In the genomic region with DNA sequence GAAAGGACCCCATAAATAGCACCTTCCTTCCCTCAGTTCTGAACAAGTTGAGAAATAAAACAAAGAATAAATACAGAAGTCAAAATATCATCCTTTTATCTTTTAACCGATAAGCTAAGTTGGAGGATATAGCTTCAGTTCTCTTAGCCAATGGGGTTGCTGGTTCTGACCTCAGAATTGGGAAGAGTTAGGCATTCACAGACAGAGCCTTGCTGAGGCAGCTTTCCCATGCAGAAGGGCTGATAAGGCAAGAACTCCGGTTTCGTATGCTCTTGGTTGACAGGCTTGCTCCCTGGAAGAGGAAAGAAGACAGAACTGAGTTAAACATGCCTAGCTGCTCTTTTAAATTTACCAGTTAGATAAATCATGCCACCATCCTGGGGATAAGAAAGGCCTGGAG, we compare ENCODE assay signal across 21 cellular contexts. TPM values are rescaled to one million over a fixed set of nuclear protein-coding genes. Genes with fewer than 3 reads are reported as not detected.
A peak's percentile ranks its signal among the peaks of the same experiment; 100 is the strongest.
DNase-seq lines count a peak whose midpoint lies in the region; FAIRE-seq and TF ChIP-seq lines count a peak whose summit lies in the region.
"Had no signal": no experiment of that assay in that cellular context is flagged by ENCODE, and none has a peak within 500 bp of the region (broad histone marks: within the 10 kb centered on the region; RNA-seq: fewer than 3 reads in every experiment).

No MANE protein-coding gene starts in this region.

- H3K27ac ChIP-seq in H9 (ENCODE audit: insufficient read length, low read depth, low read length) (no peak overlapping the region), H1 (ENCODE audit: low read depth, low read length) (no peak overlapping the region)
- H3K27ac ChIP-seq: A549, C4-2B, GM23248 had no signal

- H4K91ac ChIP-seq in H9 (ENCODE audit: insufficient read length, low read depth, low read length) (no peak overlapping the region), H1 (replicated peaks; ENCODE audit: insufficient read length, low read length) (no peak overlapping the region)

- H2AFZ ChIP-seq in H9 (ENCODE audit: low read length) (no peak overlapping the region), H1 (ENCODE audit: low read length) (no peak overlapping the region)
- H2AFZ ChIP-seq: GM23248 had no signal

- TF ChIP-seq RAD21 in H1 (IDR thresholded peaks at IDR 0.05 in 1 of 2, conservative IDR thresholded peaks at IDR 0.05 in 1 of 2; ENCODE audit: low read depth in 2 of 2, low read length in 2 of 2) = no peak

- H3K9me3 Mint-ChIP-seq in H9 (no peaks in the 10 kb centered on the region), nephron progenitor cell (no peaks in the 10 kb centered on the region)
- H3K9me3 Mint-ChIP-seq: CD4-positive, alpha-beta memory T cell had no signal

- no peak for DNase-seq in H9
- DNase-seq in H1 (ENCODE audit: low read depth in 1 of 2, low spot score in 2 of 2) = no peak
- DNase-seq in nephron progenitor cell = no peak
- DNase-seq in A172 (ENCODE audit: low spot score) = no peak
- DNase-seq in NCI-H146 treated with DMSO at 0.1 percent for 48 hours (lab: John Stamatoyannopoulos, UW; ENCODE audit: unreplicated experiment) = no peak
- no peak for DNase-seq in anterior cingulate cortex (lab: John Stamatoyannopoulos, UW)
- no peak for DNase-seq in occipital lobe (lab: John Stamatoyannopoulos, UW)
- DNase-seq: BE2C; CD4-positive, alpha-beta memory T cell; DMS153; DMS79 treated with DMSO at 0.1 percent for 48 hours; EL; GDM1; GM23248 had no signal

- H3T11ph ChIP-seq in H9 (ENCODE audit: low read length) = no peak overlapping the region

- H3K27me3 ChIP-seq in H9 (ENCODE audit: insufficient read depth, low read length) (no peaks in the 10 kb centered on the region), H1 (replicated peaks in 1 of 4; ENCODE audit: control insufficient read depth in 3 of 4, extremely low read depth in 1 of 4, insufficient read depth in 3 of 4, low read length in 3 of 4) (no peaks in the 10 kb centered on the region)
- H3K27me3 ChIP-seq: BE2C had no signal

- no peaks in the 10 kb centered on the region for H3K27me3 Mint-ChIP-seq in H9 (ENCODE audit: low read depth)
- peaks cover 3% of the 10 kb centered on the region for H3K27me3 Mint-ChIP-seq in nephron progenitor cell (ENCODE audit: low read depth, poor library complexity)

- no peak for TF ChIP-seq EP300 in H1 (IDR thresholded peaks at IDR 0.05; ENCODE audit: borderline replicate concordance in 1 of 2, low read depth in 2 of 2, low read length in 2 of 2)

- POLR2A ChIA-PET in H1 (lab: Charles Lee; ENCODE audit: partially characterized antibody) = interaction anchor here (1.2 to 4.3 kb wide), 5 partner anchors 9 to 18 kb away, joined by 5 to 15 read pairs (median 9); a partner anchor contains a TSS

- H3K56ac ChIP-seq in H9 (ENCODE audit: insufficient read length, low read depth, low read length) = no peak overlapping the region
- H3K56ac ChIP-seq in H1 (replicated peaks; ENCODE audit: insufficient read length, low read depth, low read length) = no peak overlapping the region

- H3K23ac ChIP-seq in H9 (ENCODE audit: insufficient read length, low read depth, low read length) (no peak overlapping the region), H1 (ENCODE audit: insufficient read length) (no peak overlapping the region)

- TF ChIP-seq POLR2A in H1 (IDR thresholded peaks at IDR 0.05; ENCODE audit: control extremely low read depth in 1 of 2, low read depth in 2 of 2, low read length in 2 of 2) = no peak

- H3K79me2 ChIP-seq in H9 (ENCODE audit: insufficient read depth, low read length) = peaks cover 2% of the 10 kb centered on the region; the same call in 1 of the 2 replicates
- H3K79me2 ChIP-seq in H1 (ENCODE audit: control insufficient read depth in 1 of 2, insufficient read depth in 2 of 2, low read length in 2 of 2) = peaks cover 0 to 91% of the 10 kb centered on the region in 2 experiments; a peak in 3 of 4 replicates

- WGBS in H9 (ENCODE audit: extremely low coverage, insufficient read length, low lambda C conversion rate) = no CpG with 5 or more reads among the region's 3 CpGs
- WGBS in H1 (ENCODE audit: extremely low coverage in 1 of 2, insufficient coverage in 1 of 2, insufficient read length in 1 of 2, insufficient replicate concordance in 2 of 2, low coverage in 1 of 2, low lambda C conversion rate in 2 of 2, missing lambda C conversion rate in 1 of 2), 2 experiments = 90% methylated on average over 3 of the region's 3 CpGs; no CpG with 5 or more reads in 1 of the 2 experiments

- H3K27ac Mint-ChIP-seq in H9 (peak overlapping the region in 2 of 3 experiments; percentile 17 to 19; a peak in 4 of 7 replicates), nephron progenitor cell (peak overlapping the region; percentile 19)
- H3K27ac Mint-ChIP-seq: CD4-positive, alpha-beta memory T cell had no signal

- no peak overlapping the region for H2AK5ac ChIP-seq in H9 (ENCODE audit: insufficient read length, low read length)
- no peak overlapping the region for H2AK5ac ChIP-seq in H1 (ENCODE audit: low read depth, low read length)

- no peak overlapping the region for H3K18ac ChIP-seq in H9 (ENCODE audit: insufficient read length, low read depth, low read length)
- no peak overlapping the region for H3K18ac ChIP-seq in H1 (ENCODE audit: extremely low read depth, low read length)

- H3K36me3 ChIP-seq in H1 (ENCODE audit: control insufficient read depth in 2 of 4, insufficient read depth in 4 of 4, low read length in 3 of 4) = peaks cover 0 to 24% (median 12%) of the 10 kb centered on the region in 4 experiments; a peak in 4 of 8 replicates
- H3K36me3 ChIP-seq: HAP-1 had no signal

- H3K4me3 ChIP-seq in H1 (ENCODE audit: extremely low read depth in 1 of 4, insufficient read depth in 2 of 4, low read depth in 3 of 4, low read length in 4 of 4) = no peak overlapping the region
- H3K4me3 ChIP-seq: A549, GM23248, HAP-1 had no signal

- H3K9ac ChIP-seq in H9 (ENCODE audit: extremely low read depth, insufficient read length, low read length) (no peak overlapping the region), H1 (replicated peaks in 1 of 4; ENCODE audit: extremely low read depth in 1 of 4, low read depth in 3 of 4, low read length in 3 of 4) (no peak overlapping the region)
- H3K9ac ChIP-seq: GM23248 had no signal

- peaks cover 33 to 44% of the 10 kb centered on the region in 2 experiments for H3K4me1 Mint-ChIP-seq in H9
- peaks cover 28% of the 10 kb centered on the region for H3K4me1 Mint-ChIP-seq in nephron progenitor cell
- H3K4me1 Mint-ChIP-seq: CD4-positive, alpha-beta memory T cell had no signal

- H4K8ac ChIP-seq in H9 (replicated peaks; ENCODE audit: insufficient read length, low read depth, low read length) = no peak overlapping the region
- H4K8ac ChIP-seq in H1 (ENCODE audit: extremely low read depth, insufficient read depth, low read length) = no peak overlapping the region

- CTCF ChIA-PET in H1 (lab: Charles Lee; ENCODE audit: partially characterized antibody) = interaction anchor here (0.7 to 2.6 kb wide), 6 partner anchors 11 to 86 kb away, joined by 3 to 11 read pairs (median 4); no protein-coding TSS in a partner anchor

- FAIRE-seq in H1 (lab: Jason Lieb, UNC) = peak; percentile 7
- FAIRE-seq: A549, D721Med, GM12892, GM19239, HepG2 had no signal

- H2BK20ac ChIP-seq in H9 (ENCODE audit: low read depth, low read length, poor library complexity, severe bottlenecking) = no peak overlapping the region
- no peak overlapping the region for H2BK20ac ChIP-seq in H1 (ENCODE audit: low read length)

- H3K23me2 ChIP-seq in H9 (ENCODE audit: insufficient read length, low read depth, low read length, poor library complexity, severe bottlenecking) (no peaks in the 10 kb centered on the region), H1 (ENCODE audit: low read depth, low read length) (no peaks in the 10 kb centered on the region)

- H2BK120ac ChIP-seq in H9 (ENCODE audit: low read depth, low read length, poor library complexity, severe bottlenecking) (no peak overlapping the region), H1 (replicated peaks; ENCODE audit: low read depth, low read length) (no peak overlapping the region)

- no peak for TF ChIP-seq CTCF in H9 (conservative IDR thresholded peaks at IDR 0.05)
- TF ChIP-seq CTCF in H1 (IDR thresholded peaks at IDR 0.05; ENCODE audit: control extremely low read depth in 1 of 3, insufficient read depth in 1 of 3, low read depth in 1 of 3, low read length in 3 of 3) = no peak
- no peak for TF ChIP-seq CTCF in nephron progenitor cell (IDR thresholded peaks at IDR 0.05)

- H3K4ac ChIP-seq in H9 (ENCODE audit: low read depth, low read length) (no peak overlapping the region), H1 (replicated peaks; ENCODE audit: insufficient read length, low read depth, low read length) (no peak overlapping the region)

- H3K4me1 ChIP-seq in H9 (ENCODE audit: insufficient read depth, low read length) = peaks cover 10% of the 10 kb centered on the region; the same call in 1 of the 2 replicates
- H3K4me1 ChIP-seq in H1 (replicated peaks in 1 of 4; ENCODE audit: control insufficient read depth in 3 of 4, insufficient read depth in 4 of 4, low read length in 3 of 4) = peaks cover 0 to 23% (median 13%) of the 10 kb centered on the region in 4 experiments; a peak in 6 of 7 replicates
- H3K4me1 ChIP-seq: A549, HAP-1 had no signal

- no peaks in the 10 kb centered on the region for H3K9me3 ChIP-seq in H9 (ENCODE audit: control insufficient read depth, low read depth, low read length)
- H3K9me3 ChIP-seq in H1 (ENCODE audit: insufficient read depth in 2 of 2, low read depth in 1 of 2, low read length in 1 of 2) = no peaks in the 10 kb centered on the region
- H3K9me3 ChIP-seq: A549, BE2C, HAP-1 had no signal

- no peak overlapping the region for H3K14ac ChIP-seq in H9 (ENCODE audit: insufficient read depth, low read length)
- no peak overlapping the region for H3K14ac ChIP-seq in H1 (ENCODE audit: insufficient read length)

- H4K5ac ChIP-seq in H9 (ENCODE audit: insufficient read length, low read depth, low read length) (no peak overlapping the region), H1 (ENCODE audit: insufficient read length, low read depth, low read length) (no peak overlapping the region)

- H3K4me2 ChIP-seq in H9 (ENCODE audit: insufficient read depth, insufficient read length, low read length) (no peak overlapping the region), H1 (ENCODE audit: insufficient read depth in 1 of 2, low read depth in 2 of 2, low read length in 2 of 2) (peak overlapping the region in 1 of 2 experiments; percentile 34; a peak in 2 of 4 replicates)
- H3K4me2 ChIP-seq: A549 had no signal

- H2BK15ac ChIP-seq in H9 (ENCODE audit: low read depth, low read length) = no peak overlapping the region
- no peak overlapping the region; the same call in 1 of the 2 replicates for H2BK15ac ChIP-seq in H1 (ENCODE audit: low read length)

- H2BK5ac ChIP-seq in H9 (ENCODE audit: insufficient read length, low read length) (no peak overlapping the region), H1 (ENCODE audit: low read depth, low read length) (no peak overlapping the region)

- H3K4me3 Mint-ChIP-seq in H9 = no peak overlapping the region
- no peak overlapping the region for H3K4me3 Mint-ChIP-seq in nephron progenitor cell
- H3K4me3 Mint-ChIP-seq: CD4-positive, alpha-beta memory T cell had no signal

- peaks cover 4% of the 10 kb centered on the region for H3K79me1 ChIP-seq in H9 (ENCODE audit: insufficient read depth, low read depth, low read length, poor library complexity, severe bottlenecking)
- peaks cover 8% of the 10 kb centered on the region; the same call in 1 of the 2 replicates for H3K79me1 ChIP-seq in H1 (ENCODE audit: low read depth, low read length)

- H3K36me3 Mint-ChIP-seq in H9 (ENCODE audit: insufficient read depth in 1 of 3, low read depth in 3 of 3) = peaks cover 9 to 19% (median 16%) of the 10 kb centered on the region in 3 experiments; a peak in 6 of 7 replicates
- peaks cover 8% of the 10 kb centered on the region for H3K36me3 Mint-ChIP-seq in nephron progenitor cell (ENCODE audit: low read depth)
- H3K36me3 Mint-ChIP-seq: CD4-positive, alpha-beta memory T cell had no signal

- no peak overlapping the region for H2BK12ac ChIP-seq in H9 (ENCODE audit: insufficient read length, low read depth, low read length)
- H2BK12ac ChIP-seq in H1 (ENCODE audit: low read depth, low read length) = no peak overlapping the region

- no peaks in the 10 kb centered on the region for H4K20me1 ChIP-seq in H9 (ENCODE audit: control insufficient read depth, insufficient read depth, insufficient read length)
- peaks cover under 1 to 2% of the 10 kb centered on the region in 2 experiments for H4K20me1 ChIP-seq in H1 (replicated peaks in 1 of 2; ENCODE audit: control insufficient read depth in 1 of 2, insufficient read depth in 2 of 2, low read length in 2 of 2)

RNA-seq across cellular contexts. Expression of a gene that starts 17.6 kb away (rescaled TPM):
- total RNA-seq in H9 (2021) (50.3 and 58.5 TPM in 2 replicates), occipital lobe (7.0 TPM)
- 106 and 109 TPM in 2 replicates for total RNA-seq in H1 (2021; fragmentation: NEBNext Ultra II Directional; extraction: Animal tissue kit (Norgen Biotek cat#: 25700))
- polyA plus RNA-seq in H1 (2011; rRNA removed) = 38.5 and 47.6 TPM in 2 replicates
- polyA plus RNA-seq in H1 (2011; cell fraction: cytosol; rRNA removed) = 38.7 TPM
- polyA plus RNA-seq in H1 (2011; cell fraction: nucleus; rRNA removed) = 120 TPM
- 38.3 to 50.2 TPM (median 48.8 TPM) in 4 replicates for polyA plus RNA-seq in H1 (2012, experiment 1 of 2)
- 6.8 TPM for polyA plus RNA-seq in H1 (2012, experiment 2 of 2)
- 44.5 TPM for polyA plus RNA-seq in H1 (2013, experiment 1 of 2)
- 29.1 TPM for polyA plus RNA-seq in H1 (2013, experiment 2 of 2)
- 256 and 314 TPM in 2 replicates for polyA minus RNA-seq in H1 (2011; rRNA and poly(A)+ RNA removed)
- polyA minus RNA-seq in H1 (2011; cell fraction: cytosol; rRNA and poly(A)+ RNA removed) = 130 TPM
- polyA minus RNA-seq in H1 (2011; cell fraction: nucleus; rRNA and poly(A)+ RNA removed) = 471 TPM
- 0.81 and 1.2 TPM in 2 replicates for total RNA-seq in A172 (2014; rRNA removed; shearing (Covaris generic))
- total RNA-seq: CD4-positive, alpha-beta memory T cell had no signal
- polyA plus RNA-seq: CD4-positive, alpha-beta memory T cell had no signal
